Comparison of ENCODE assay signal across 8 cellular contexts in genomic region chr7:134992626-134993179, GRCh38. TPM values are rescaled to one million over a fixed set of nuclear protein-coding genes. Genes with fewer than 3 reads are reported as not detected.
DNase-seq lines count a peak whose midpoint lies in the region; ATAC-seq and TF ChIP-seq lines count a peak whose summit lies in the region.

No MANE protein-coding gene starts in this region.

- no peak for TF ChIP-seq EP300 in suprapubic skin (IDR thresholded peaks at IDR 0.05)

- intact Hi-C loops in CD4-positive, alpha-beta memory T cell (cut with micrococcal nuclease), result no loop called here

- no peaks in the 10 kb centered on the region for H3K9me3 Mint-ChIP-seq in CD4-positive, alpha-beta memory T cell
- H3K9me3 Mint-ChIP-seq in WTC11, result no peaks in the 10 kb centered on the region

- no peak for DNase-seq in CD4-positive, alpha-beta memory T cell
- DNase-seq in epithelial cell of proximal tubule (ENCODE audit: low read depth) (no peak), suprapubic skin (ENCODE audit: low spot score in 2 of 2) (no peak), WTC11 (ENCODE audit: low spot score) (no peak), MG63 (no peak)

- H3K27ac ChIP-seq in CD4-positive, alpha-beta memory T cell (ENCODE audit: low read depth, low read length), result no peak overlapping the region
- H3K27ac ChIP-seq in subcutaneous abdominal adipose tissue (ENCODE audit: low read depth, low read length) (peak overlapping the region; percentile 14), suprapubic skin (no peak overlapping the region)

- TF ChIP-seq CTCF in epithelial cell of proximal tubule (conservative IDR thresholded peaks at IDR 0.05; ENCODE audit: low read depth, low read length), result no peak
- no peak for TF ChIP-seq CTCF in suprapubic skin (IDR thresholded peaks at IDR 0.05)
- TF ChIP-seq CTCF in WTC11 (IDR thresholded peaks at IDR 0.05), result no peak

- no peaks in the 10 kb centered on the region for H3K36me3 ChIP-seq in CD4-positive, alpha-beta memory T cell (ENCODE audit: insufficient read depth, low read length)
- H3K36me3 ChIP-seq in subcutaneous abdominal adipose tissue (ENCODE audit: control insufficient read depth in 5 of 5, insufficient read depth in 5 of 5, low read length in 5 of 5), result peaks cover 0 to 28% (median 5%) of the 10 kb centered on the region in 5 donors
- peaks cover 32% of the 10 kb centered on the region for H3K36me3 ChIP-seq in suprapubic skin
- H3K36me3 ChIP-seq in MG63, result peaks cover 4% of the 10 kb centered on the region; the same call in 1 of the 2 replicates

- H3K27me3 Mint-ChIP-seq in CD4-positive, alpha-beta memory T cell, result no peaks in the 10 kb centered on the region
- H3K27me3 Mint-ChIP-seq in WTC11 (ENCODE audit: low read depth), result no peaks in the 10 kb centered on the region

- H3K4me3 ChIP-seq in CD4-positive, alpha-beta memory T cell (ENCODE audit: low read length in 2 of 2), result no peak overlapping the region
- peak overlapping the region; percentile 7 for H3K4me3 ChIP-seq in epithelial cell of proximal tubule (ENCODE audit: low read depth, low read length)
- H3K4me3 ChIP-seq in subcutaneous abdominal adipose tissue (ENCODE audit: low read depth in 1 of 5, low read length in 5 of 5), result no peak overlapping the region
- H3K4me3 ChIP-seq in suprapubic skin, result no peak overlapping the region
- no peak overlapping the region for H3K4me3 ChIP-seq in MG63

- H3K4me1 ChIP-seq in CD4-positive, alpha-beta memory T cell (ENCODE audit: insufficient read depth, low read length), result peaks cover 6% of the 10 kb centered on the region
- peaks cover 0 to 16% (median 10%) of the 10 kb centered on the region in 5 donors for H3K4me1 ChIP-seq in subcutaneous abdominal adipose tissue (ENCODE audit: control insufficient read depth in 5 of 5, insufficient read depth in 5 of 5, low read length in 5 of 5)
- peaks cover 8% of the 10 kb centered on the region for H3K4me1 ChIP-seq in suprapubic skin

- H3K36me3 Mint-ChIP-seq in CD4-positive, alpha-beta memory T cell, result peaks cover 30 to 32% of the 10 kb centered on the region in 2 donors
- no peaks in the 10 kb centered on the region; the same call in none of the 2 replicates for H3K36me3 Mint-ChIP-seq in WTC11

- CTCF ChIA-PET in CD4-positive, alpha-beta memory T cell (lab: Charles Lee; ENCODE audit: partially characterized antibody), result interaction anchor here (0.7 to 0.8 kb wide), 2 partner anchors 9 to 176 kb away, joined by 3 read pairs; no protein-coding TSS in a partner anchor
- CTCF ChIA-PET in WTC11 (lab: Charles Lee), result no interaction called here

- TF ChIP-seq POLR2A in suprapubic skin (IDR thresholded peaks at IDR 0.05), result no peak

- ATAC-seq in GM19452 (IDR thresholded peaks at IDR 0.05; ENCODE audit: unreplicated experiment) (peak; percentile 74), HG03469 (IDR thresholded peaks at IDR 0.05; ENCODE audit: unreplicated experiment) (peak; percentile 69), WTC11 (no peak)

- POLR2A ChIA-PET in CD4-positive, alpha-beta memory T cell (lab: Charles Lee; ENCODE audit: partially characterized antibody), result no interaction called here
- POLR2A ChIA-PET in WTC11 (lab: Charles Lee), result no interaction called here

- 80% methylated on average over 6 of the region's 6 CpGs for WGBS in suprapubic skin

- no peaks in the 10 kb centered on the region for H3K9me3 ChIP-seq in CD4-positive, alpha-beta memory T cell (ENCODE audit: control insufficient read depth in 1 of 2, low read length in 2 of 2)
- H3K9me3 ChIP-seq in subcutaneous abdominal adipose tissue (ENCODE audit: control insufficient read depth in 5 of 5, low read length in 5 of 5) (no peaks in the 10 kb centered on the region), suprapubic skin (no peaks in the 10 kb centered on the region), MG63 (no peaks in the 10 kb centered on the region)

- H3K27me3 ChIP-seq in CD4-positive, alpha-beta memory T cell (ENCODE audit: insufficient read depth, low read length), result no peaks in the 10 kb centered on the region
- H3K27me3 ChIP-seq in subcutaneous abdominal adipose tissue (ENCODE audit: control insufficient read depth in 5 of 5, insufficient read depth in 4 of 5, low read length in 5 of 5) (no peaks in the 10 kb centered on the region), suprapubic skin (no peaks in the 10 kb centered on the region), MG63 (no peaks in the 10 kb centered on the region)

- no peak overlapping the region for H3K9ac ChIP-seq in subcutaneous abdominal adipose tissue (ENCODE audit: low read length in 5 of 5)

- H3K4me1 Mint-ChIP-seq in CD4-positive, alpha-beta memory T cell, result peaks cover 23 to 47% (median 33%) of the 10 kb centered on the region in 4 donors
- H3K4me1 Mint-ChIP-seq in WTC11, result peaks cover 3% of the 10 kb centered on the region

- peak overlapping the region in 3 of 8 donors; percentile 7 to 27 (median 26) for H3K4me3 Mint-ChIP-seq in CD4-positive, alpha-beta memory T cell
- H3K4me3 Mint-ChIP-seq in WTC11, result no peak overlapping the region

- H3K27ac Mint-ChIP-seq in CD4-positive, alpha-beta memory T cell, result peak overlapping the region in 6 of 7 donors; percentile 1 to 85 (median 36)
- H3K27ac Mint-ChIP-seq in WTC11, result no peak overlapping the region

TF ChIP-seq in WTC11, 78 proteins besides CTCF, POLR2A, EP300 and RAD21:
- TF ChIP-seq, protein P1, sequence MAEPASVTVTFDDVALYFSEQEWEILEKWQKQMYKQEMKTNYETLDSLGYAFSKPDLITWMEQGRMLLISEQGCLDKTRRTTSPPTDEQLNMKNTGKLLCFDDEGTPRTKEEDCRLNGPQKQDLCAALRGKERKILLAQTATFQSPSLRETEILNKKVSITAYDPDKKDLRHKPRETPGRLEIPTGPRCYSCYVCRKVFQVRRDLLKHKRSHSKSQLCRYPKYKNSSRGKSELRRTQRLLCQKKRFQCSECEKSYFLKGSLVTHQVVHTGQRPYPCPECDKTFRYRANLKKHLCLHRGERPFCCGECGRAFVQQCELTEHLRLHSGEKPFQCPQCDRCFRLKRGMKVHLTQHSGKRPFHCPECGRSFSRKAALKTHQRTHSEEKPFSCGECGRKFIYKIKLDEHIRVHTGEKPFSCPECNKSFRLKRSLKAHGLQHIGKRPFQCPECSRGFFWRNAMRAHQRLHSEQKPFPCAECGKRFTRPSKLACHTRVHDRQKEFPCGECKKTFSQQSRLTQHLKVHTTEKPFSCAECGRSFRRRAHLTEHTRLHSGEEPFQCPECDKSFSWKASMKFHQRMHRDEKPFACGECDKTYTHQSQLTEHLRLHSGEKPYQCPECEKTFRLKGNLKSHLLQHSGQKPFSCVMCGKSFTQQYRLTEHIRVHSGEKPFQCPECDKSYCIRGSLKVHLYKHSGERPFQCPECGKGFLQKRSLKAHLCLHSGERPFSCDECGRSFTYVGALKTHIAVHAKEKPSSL (CRISPR knock-in tag; conservative IDR thresholded peaks at IDR 0.05), result no peak
- TF ChIP-seq FOXK1 (CRISPR knock-in tag; IDR thresholded peaks at IDR 0.05), result no peak
- TF ChIP-seq ESRRA (CRISPR knock-in tag; IDR thresholded peaks at IDR 0.05; ENCODE audit: borderline replicate concordance), result no peak
- TF ChIP-seq, protein P2, sequence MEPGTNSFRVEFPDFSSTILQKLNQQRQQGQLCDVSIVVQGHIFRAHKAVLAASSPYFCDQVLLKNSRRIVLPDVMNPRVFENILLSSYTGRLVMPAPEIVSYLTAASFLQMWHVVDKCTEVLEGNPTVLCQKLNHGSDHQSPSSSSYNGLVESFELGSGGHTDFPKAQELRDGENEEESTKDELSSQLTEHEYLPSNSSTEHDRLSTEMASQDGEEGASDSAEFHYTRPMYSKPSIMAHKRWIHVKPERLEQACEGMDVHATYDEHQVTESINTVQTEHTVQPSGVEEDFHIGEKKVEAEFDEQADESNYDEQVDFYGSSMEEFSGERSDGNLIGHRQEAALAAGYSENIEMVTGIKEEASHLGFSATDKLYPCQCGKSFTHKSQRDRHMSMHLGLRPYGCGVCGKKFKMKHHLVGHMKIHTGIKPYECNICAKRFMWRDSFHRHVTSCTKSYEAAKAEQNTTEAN (CRISPR knock-in tag; IDR thresholded peaks at IDR 0.05), result no peak

RNA-seq across cellular contexts. Expression of gene AGBL3, which starts 6.4 kb away (rescaled TPM):
- total RNA-seq in CD4-positive, alpha-beta memory T cell, result 1 to 10 TPM; 5.5 to 6.2 TPM
- under 1 TPM; 0.42 to 0.91 TPM for polyA plus RNA-seq in CD4-positive, alpha-beta memory T cell
- 1.7 and 4.0 TPM in 2 replicates for total RNA-seq in epithelial cell of proximal tubule
- 1 to 10 TPM in 1 of 4 donors, under 1 TPM in 2, not detected in 1; 0.49 to 2.4 (median 0.94) TPM for total RNA-seq in suprapubic skin
- 1.6 to 2.1 TPM (median 2.0 TPM) in 3 replicates for total RNA-seq in WTC11 (2021)
- total RNA-seq in MG63 (2014; rRNA removed; shearing (Covaris generic); ENCODE audit: low replicate concordance), result 0.40 TPM in 1 of 2 replicates, not detected in the other
